Comparison of ENCODE assay signal across 1 cellular context in genomic region chr18:61892683-61893303, GRCh38.
TF ChIP-seq lines count a peak whose summit lies in the region.

A gene with protein sequence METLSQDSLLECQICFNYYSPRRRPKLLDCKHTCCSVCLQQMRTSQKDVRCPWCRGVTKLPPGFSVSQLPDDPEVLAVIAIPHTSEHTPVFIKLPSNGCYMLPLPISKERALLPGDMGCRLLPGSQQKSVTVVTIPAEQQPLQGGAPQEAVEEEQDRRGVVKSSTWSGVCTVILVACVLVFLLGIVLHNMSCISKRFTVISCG (minus strand): TSS chr18:61893007. CDS start chr18:61816463, 76,544 bp downstream.

TF ChIP-seq in GM12878, 131 proteins besides CTCF, POLR2A, EP300 and RAD21 (continued from another document):
- TF ChIP-seq ZBTB40 (IDR thresholded peaks at IDR 0.05; ENCODE audit: borderline replicate concordance) (no peak), EGR1 (IDR thresholded peaks at IDR 0.05; ENCODE audit: borderline replicate concordance in 1 of 2, low read depth in 2 of 2, low read length in 2 of 2) (0 out of 3 replicates have a peak, but pooled peaks of 1 of the 2 experiments have one; percentile 11), ZBED1 (IDR thresholded peaks at IDR 0.05; ENCODE audit: borderline replicate concordance) (no peak)
